In the genomic region with DNA sequence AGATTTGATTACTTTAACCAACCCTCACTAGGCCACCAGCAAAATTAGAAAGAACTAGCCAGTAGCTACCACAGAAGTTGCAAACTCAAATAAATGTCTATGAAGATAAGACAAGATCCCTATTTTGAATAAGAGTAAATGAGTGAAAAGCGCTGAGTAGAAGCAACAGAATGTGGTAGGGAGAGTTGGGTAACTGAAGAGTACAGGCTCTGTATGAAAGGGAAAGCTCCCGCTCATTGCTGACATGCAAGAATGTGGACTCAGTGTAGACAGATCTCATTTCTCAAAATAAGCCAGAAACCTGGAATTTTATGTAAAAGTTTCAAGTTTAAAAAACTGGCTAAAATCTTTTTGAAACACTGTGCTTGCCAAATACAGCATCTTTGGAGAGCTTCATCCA, we compare ENCODE assay signal across 16 cellular contexts.
DNase-seq lines count a peak whose midpoint lies in the region; ATAC-seq and TF ChIP-seq lines count a peak whose summit lies in the region.
"Had no signal": no experiment of that assay in that cellular context is flagged by ENCODE, and none has a peak within 500 bp of the region (broad histone marks: within the 10 kb centered on the region; RNA-seq: fewer than 3 reads in every experiment).

No MANE protein-coding gene starts in this region.

- no peaks in the 10 kb centered on the region for H3K27me3 ChIP-seq in HCT116 (ENCODE audit: insufficient read depth, low read length)
- H3K27me3 ChIP-seq: BLaER1 had no signal

- H3K79me2 ChIP-seq in HCT116 (ENCODE audit: insufficient read depth, low read length), result no peaks in the 10 kb centered on the region

- ATAC-seq in HCT116, result peak; percentile 50; the same call in 1 of the 2 replicates
- ATAC-seq in mucosa of descending colon, result peak; percentile 31

- no peaks in the 10 kb centered on the region for H3K9me2 ChIP-seq in HCT116 (ENCODE audit: insufficient read depth)

- in situ Hi-C loops in SK-MEL-5 (cut with HindIII; ENCODE audit: low pct_unique_long_range_greater_than_20kb, low sequenced_read_pairs), result no loop called here

- DNase-seq in HCT116 (ENCODE audit: low read depth, low spot score) (no peak), SK-MEL-5 (ENCODE audit: low read depth, low spot score) (peak; percentile 21), fibroblast of the aortic adventitia (ENCODE audit: low read depth) (peak; percentile 6), mucosa of descending colon (no peak), cortex of kidney (lab: John Stamatoyannopoulos, UW) (no peak), A172 (ENCODE audit: low spot score) (no peak), DMS79 treated with DMSO at 0.1 percent for 48 hours (lab: John Stamatoyannopoulos, UW) (no peak)
- DNase-seq: CD8-positive, alpha-beta memory T cell; H7; Kasumi-1; MM.1S; NCI-H1092 treated with DMSO at 0.1 percent for 48 hours; NCI-H1694; NCI-H524 treated with DMSO at 0.1 percent for 48 hours; SHP77 had no signal

- H3K4me1 ChIP-seq in HCT116 (ENCODE audit: control insufficient read depth in 1 of 2, insufficient read depth in 2 of 2, low read length in 2 of 2) (peaks cover 42 to 45% of the 10 kb centered on the region in 2 experiments), mucosa of descending colon (ENCODE audit: low read depth) (peaks cover 9% of the 10 kb centered on the region)
- H3K4me1 ChIP-seq: BLaER1 had no signal

- H3K9me3 ChIP-seq in HCT116 (ENCODE audit: control insufficient read depth in 1 of 2, insufficient read depth in 1 of 2, low read depth in 1 of 2, low read length in 2 of 2) (no peaks in the 10 kb centered on the region), mucosa of descending colon (no peaks in the 10 kb centered on the region)
- H3K9me3 ChIP-seq: BLaER1 had no signal

- TF ChIP-seq RAD21 in HCT116 (IDR thresholded peaks at IDR 0.05; ENCODE audit: low read depth), result no peak

- CTCF ChIA-PET in HCT116 (lab: Charles Lee), result interaction anchor here (0.6 to 1.5 kb wide), 2 partner anchors 26 to 31 kb away, joined by 3 read pairs; no protein-coding TSS in a partner anchor

- H3K9ac ChIP-seq in HCT116 (ENCODE audit: low read length), result no peak overlapping the region
- H3K9ac ChIP-seq: BLaER1 had no signal

- H3K27ac ChIP-seq in HCT116 (ENCODE audit: low read depth, low read length), result no peak overlapping the region
- H3K27ac ChIP-seq: BLaER1 had no signal

- RAD21 ChIA-PET in HCT116 (lab: Charles Lee; ENCODE audit: low non-redundant PET in 1 of 2, low total read pairs in 2 of 2, uncharacterized antibody in 2 of 2, unreplicated experiment in 2 of 2), result interaction anchor here (0.9 kb wide), 2 partner anchors 19 to 31 kb away, joined by 3 read pairs; no protein-coding TSS in a partner anchor

- H4K20me1 ChIP-seq in HCT116 (ENCODE audit: insufficient read depth), result no peaks in the 10 kb centered on the region
- H4K20me1 ChIP-seq: BLaER1 had no signal

- no peak overlapping the region for H3K4me3 ChIP-seq in HCT116 (replicated peaks in 1 of 2; ENCODE audit: low read depth in 1 of 2, low read length in 2 of 2)
- H3K4me3 ChIP-seq in fibroblast of the aortic adventitia (ENCODE audit: low read depth, low read length), result no peak overlapping the region
- no peak overlapping the region for H3K4me3 ChIP-seq in mucosa of descending colon
- H3K4me3 ChIP-seq: BLaER1 had no signal

- no peak for TF ChIP-seq CTCF in HCT116 (IDR thresholded peaks at IDR 0.05 in 2 of 3, conservative IDR thresholded peaks at IDR 0.05 in 1 of 3; ENCODE audit: borderline replicate concordance in 1 of 3, insufficient read depth in 1 of 3, low read depth in 2 of 3, low read length in 2 of 3)
- TF ChIP-seq CTCF in fibroblast of the aortic adventitia (IDR thresholded peaks at IDR 0.05; ENCODE audit: insufficient read depth, low read length), result no peak
- TF ChIP-seq CTCF in mucosa of descending colon (IDR thresholded peaks at IDR 0.05), result no peak

- intact Hi-C loops in HCT116 (cut with micrococcal nuclease) (no loop called here), mucosa of descending colon (cut with DNase I, micrococcal nuclease) (no loop called here)

- H3K4me2 ChIP-seq in HCT116 (ENCODE audit: low read length), result peak overlapping the region; percentile 66; the same call in 1 of the 2 replicates
- H3K4me2 ChIP-seq: BLaER1 had no signal

- POLR2A ChIA-PET in HCT116 (lab: Charles Lee), result no interaction called here

- BruUV-seq in HCT116 (replicated peaks; lab: Mats Ljungman, UMichigan), result no TSS peak

- H2AFZ ChIP-seq in HCT116 (ENCODE audit: low read depth, low read length, poor library complexity, severe bottlenecking), result peak overlapping the region; percentile 65

- H3K36me3 ChIP-seq in HCT116 (ENCODE audit: control insufficient read depth in 1 of 2, insufficient read depth in 2 of 2, low read length in 2 of 2), result no peaks in the 10 kb centered on the region
- H3K36me3 ChIP-seq in mucosa of descending colon (ENCODE audit: low read depth), result no peaks in the 10 kb centered on the region
- H3K36me3 ChIP-seq: BLaER1 had no signal

- no peak for TF ChIP-seq POLR2A in HCT116 (IDR thresholded peaks at IDR 0.05; ENCODE audit: borderline replicate concordance, extremely low read depth, insufficient read depth, insufficient read length)

TF ChIP-seq in HCT116, 20 proteins besides CTCF, POLR2A, EP300 and RAD21:
- TF ChIP-seq EGR1 (IDR thresholded peaks at IDR 0.05; ENCODE audit: low read depth), result no peak

Comparison
In these comparisons a context has a peak if more than half of its experiments do, and no peak if none do; other contexts are left out.
1. DNase-seq: peak in SK-MEL-5 (single experiment) and fibroblast of the aortic adventitia (single experiment); none in HCT116 (single experiment), mucosa of descending colon (0 of 3), cortex of kidney (single experiment), A172 (single experiment) and DMS79 treated with DMSO at 0.1 percent for 48 hours (single experiment).